In genomic region chr18:48032876-48033769, GRCh38 we compare ENCODE assay signal across 16 cellular contexts.
DNase-seq lines count a peak whose midpoint lies in the region; ATAC-seq, FAIRE-seq and TF ChIP-seq lines count a peak whose summit lies in the region.
"Had no signal": no experiment of that assay in that cellular context is flagged by ENCODE, and none has a peak within 500 bp of the region (broad histone marks: within the 10 kb centered on the region; RNA-seq: fewer than 3 reads in every experiment).

No MANE protein-coding gene starts in this region.

- peak; percentile 86 for FAIRE-seq in bronchial epithelial cell (lab: Jason Lieb, UNC)
- FAIRE-seq: endometrium had no signal

- TF ChIP-seq POLR2A in heart left ventricle (IDR thresholded peaks at IDR 0.05) = no peak

- H3K4me3 ChIP-seq in MG63 (no peak overlapping the region), bronchial epithelial cell (ENCODE audit: low read depth, low read length) (no peak overlapping the region), heart left ventricle (no peak overlapping the region)

- H3K9me3 ChIP-seq in MG63 = no peaks in the 10 kb centered on the region
- H3K9me3 ChIP-seq in heart left ventricle = no peaks in the 10 kb centered on the region

- ATAC-seq in left colon (no peak), HG03439 (IDR thresholded peaks at IDR 0.05; ENCODE audit: unreplicated experiment) (no peak), heart left ventricle (no peak)

- in situ Hi-C loops in GM13977 (cut with MboI; ENCODE audit: low pct_unique_long_range_greater_than_20kb, low sequenced_read_pairs, unreplicated experiment) = loop anchor here (10.0 kb wide), 1 partner anchor 412 kb away; no protein-coding TSS in a partner anchor

- H3K27ac ChIP-seq in heart left ventricle = peak overlapping the region in 1 of 12 donors; percentile 22

- H3K4me1 ChIP-seq in heart left ventricle = peaks cover 0 to 27% (median 2%) of the 10 kb centered on the region in 12 donors

- intact Hi-C loops in left colon (cut with DNase I, micrococcal nuclease) (loop anchor here in 1 of 2 donors (5.0 kb wide), 1 partner anchor 414 kb away; no protein-coding TSS in a partner anchor), heart left ventricle (cut with DNase I) (loop anchor here in 9 of 10 donors (5.0 to 10.0 kb wide), 10 partner anchors 74 to 434 kb away; no protein-coding TSS in a partner anchor)

- TF ChIP-seq CTCF in bronchial epithelial cell (IDR thresholded peaks at IDR 0.05; ENCODE audit: insufficient read depth, low read length, severe bottlenecking) = no peak
- TF ChIP-seq CTCF in GM13977 (IDR thresholded peaks at IDR 0.05; ENCODE audit: extremely low read depth, insufficient read depth, missing control alignments) = no peak
- no peak for TF ChIP-seq CTCF in heart left ventricle (IDR thresholded peaks at IDR 0.05)

- H3K36me3 ChIP-seq in MG63 = no peaks in the 10 kb centered on the region
- H3K36me3 ChIP-seq in bronchial epithelial cell (ENCODE audit: control insufficient read depth, insufficient read depth, low read length) = no peaks in the 10 kb centered on the region
- H3K36me3 ChIP-seq in heart left ventricle = no peaks in the 10 kb centered on the region

- 95 to 98% (median 97%) methylated on average over 3 of the region's 3 CpGs for WGBS in heart left ventricle, 4 donors

- H3K27me3 ChIP-seq in MG63 (no peaks in the 10 kb centered on the region), bronchial epithelial cell (ENCODE audit: control insufficient read depth, insufficient read depth, low read length) (no peaks in the 10 kb centered on the region), heart left ventricle (no peaks in the 10 kb centered on the region)

- DNase-seq in AG08395 (ENCODE audit: low spot score) = peak; percentile 64
- DNase-seq in MG63 = peak; percentile 28
- DNase-seq in bronchial epithelial cell (ENCODE audit: low read depth) = peak; percentile 81
- DNase-seq in left colon = peak; percentile 2 to 17
- no peak for DNase-seq in GM13977 (ENCODE audit: low spot score)
- DNase-seq in NCI-H82 treated with DMSO at 0.1 percent for 48 hours (lab: John Stamatoyannopoulos, UW; ENCODE audit: unreplicated experiment) = no peak
- DNase-seq in heart left ventricle = no peak
- DNase-seq: amniotic stem cell; MM.1S; NCI-H345; nephron progenitor cell; RPMI8226; stimulated activated CD4-positive, alpha-beta T cell treated with anti-CD3 and anti-CD28 coated beads, Interleukin-15, amount 100 ng/mL, for 24 hours; stimulated activated CD8-positive, alpha-beta memory T cell treated with anti-CD3 and anti-CD28 coated beads, Interleukin-4, amount 100 ng/mL, for 48 hours had no signal

Comparison
In these comparisons a context has a peak if more than half of its experiments do, and no peak if none do; other contexts are left out.
1. DNase-seq: peak in AG08395 (single experiment), MG63 (single experiment), bronchial epithelial cell (single experiment) and left colon (2 of 2); none in GM13977 (single experiment), NCI-H82 treated with DMSO at 0.1 percent for 48 hours (single experiment) and heart left ventricle (0 of 5).